10 cellular contexts compared by ENCODE assay signal in the genomic region with DNA sequence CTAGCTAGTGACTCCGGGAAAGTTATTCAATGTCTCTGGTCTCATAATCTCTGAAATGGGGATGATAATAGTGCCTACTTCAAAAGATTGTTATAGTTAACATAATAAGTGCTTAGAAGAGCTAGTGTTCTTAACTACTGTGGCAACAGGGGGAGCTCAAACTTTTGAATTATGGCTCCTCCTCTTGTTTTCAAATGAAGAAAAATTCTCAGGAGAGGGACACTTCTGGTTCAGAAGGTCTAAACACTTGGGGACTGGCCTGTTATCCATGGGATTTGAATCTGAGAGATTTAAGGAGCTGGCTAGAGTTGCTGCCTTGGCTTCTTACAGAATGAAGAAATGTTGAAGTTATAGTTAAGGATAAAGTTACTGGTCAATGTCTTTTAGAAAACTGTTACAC.
DNase-seq lines count a peak whose midpoint lies in the region; ATAC-seq lines count a peak whose summit lies in the region.
"Had no signal": no experiment of that assay in that cellular context is flagged by ENCODE, and none has a peak within 500 bp of the region (broad histone marks: within the 10 kb centered on the region; RNA-seq: fewer than 3 reads in every experiment).

No MANE protein-coding gene starts in this region.

- H3K27me3 Mint-ChIP-seq in stimulated activated naive CD8-positive, alpha-beta T cell treated with anti-CD3 and anti-CD28 coated beads, Interleukin-15, Interleukin-2, amounts not matched to agents 100 ng/mL and 50 ng/mL, for 24 hours: no peaks in the 10 kb centered on the region
- no peaks in the 10 kb centered on the region for H3K27me3 Mint-ChIP-seq in stimulated activated naive CD8-positive, alpha-beta T cell treated with anti-CD3 and anti-CD28 coated beads, Interleukin-15, amount 100 ng/mL, for 72 hours
- H3K27me3 Mint-ChIP-seq in central memory CD8-positive, alpha-beta T cell: no peaks in the 10 kb centered on the region

- peaks cover 50% of the 10 kb centered on the region for H3K4me1 Mint-ChIP-seq in stimulated activated naive CD8-positive, alpha-beta T cell treated with anti-CD3 and anti-CD28 coated beads, Interleukin-15, Interleukin-2, amounts not matched to agents 100 ng/mL and 50 ng/mL, for 24 hours (ENCODE audit: low read depth)
- peaks cover 51% of the 10 kb centered on the region for H3K4me1 Mint-ChIP-seq in stimulated activated naive CD8-positive, alpha-beta T cell treated with anti-CD3 and anti-CD28 coated beads, Interleukin-15, amount 100 ng/mL, for 72 hours
- H3K4me1 Mint-ChIP-seq in central memory CD8-positive, alpha-beta T cell: peaks cover 49% of the 10 kb centered on the region

- H3K27ac Mint-ChIP-seq in stimulated activated naive CD8-positive, alpha-beta T cell treated with anti-CD3 and anti-CD28 coated beads, Interleukin-15, Interleukin-2, amounts not matched to agents 100 ng/mL and 50 ng/mL, for 24 hours: peak overlapping the region; percentile 26
- H3K27ac Mint-ChIP-seq in stimulated activated naive CD8-positive, alpha-beta T cell treated with anti-CD3 and anti-CD28 coated beads, Interleukin-15, amount 100 ng/mL, for 72 hours: peak overlapping the region in 1 of 2 donors; percentile 17
- peak overlapping the region; percentile 77 for H3K27ac Mint-ChIP-seq in central memory CD8-positive, alpha-beta T cell (ENCODE audit: low read depth)

- H3K4me3 Mint-ChIP-seq in stimulated activated naive CD8-positive, alpha-beta T cell treated with anti-CD3 and anti-CD28 coated beads, Interleukin-15, Interleukin-2, amounts not matched to agents 100 ng/mL and 50 ng/mL, for 24 hours: no peak overlapping the region
- no peak overlapping the region for H3K4me3 Mint-ChIP-seq in stimulated activated naive CD8-positive, alpha-beta T cell treated with anti-CD3 and anti-CD28 coated beads, Interleukin-15, amount 100 ng/mL, for 72 hours
- H3K4me3 Mint-ChIP-seq in central memory CD8-positive, alpha-beta T cell: no peak overlapping the region

- no peak for ATAC-seq in stimulated activated naive CD8-positive, alpha-beta T cell treated with anti-CD3 and anti-CD28 coated beads, Interleukin-15, amount 100 ng/mL, for 72 hours
- no peak for ATAC-seq in central memory CD8-positive, alpha-beta T cell (replicated peaks; ENCODE audit: extremely low read depth, poor library complexity, severe bottlenecking)

- peaks cover 62% of the 10 kb centered on the region for H3K36me3 Mint-ChIP-seq in stimulated activated naive CD8-positive, alpha-beta T cell treated with anti-CD3 and anti-CD28 coated beads, Interleukin-15, Interleukin-2, amounts not matched to agents 100 ng/mL and 50 ng/mL, for 24 hours (ENCODE audit: low read depth)
- peaks cover 33% of the 10 kb centered on the region for H3K36me3 Mint-ChIP-seq in central memory CD8-positive, alpha-beta T cell (ENCODE audit: insufficient read depth)

- no peaks in the 10 kb centered on the region for H3K9me3 Mint-ChIP-seq in stimulated activated naive CD8-positive, alpha-beta T cell treated with anti-CD3 and anti-CD28 coated beads, Interleukin-15, Interleukin-2, amounts not matched to agents 100 ng/mL and 50 ng/mL, for 24 hours
- peaks cover 0 to 2% of the 10 kb centered on the region in 2 donors for H3K9me3 Mint-ChIP-seq in stimulated activated naive CD8-positive, alpha-beta T cell treated with anti-CD3 and anti-CD28 coated beads, Interleukin-15, amount 100 ng/mL, for 72 hours
- no peaks in the 10 kb centered on the region for H3K9me3 Mint-ChIP-seq in central memory CD8-positive, alpha-beta T cell

- DNase-seq in stimulated activated naive CD8-positive, alpha-beta T cell treated with anti-CD3 and anti-CD28 coated beads, Interleukin-15, amount 100 ng/mL, for 72 hours: no peak
- DNase-seq in central memory CD8-positive, alpha-beta T cell (ENCODE audit: low spot score in 2 of 2): no peak
- DNase-seq in lung microvascular endothelial cell (ENCODE audit: low read depth in 2 of 2) (peak; percentile 24 to 36), middle frontal gyrus (ENCODE audit: extremely low spot score, low spot score) (no peak), T1000 (lab: John Stamatoyannopoulos, UW) (no peak)
- DNase-seq in NK-92 treated with Interleukin-12 subunit alpha and Interleukin-12 subunit beta, amount 100 ng/mL, for 24 hours (lab: John Stamatoyannopoulos, UW): no peak
- DNase-seq in activated CD4-positive, alpha-beta T cell treated with anti-CD3 and anti-CD28 coated beads, Interleukin-2, amount 50 U/mL, for 4 hours: no peak
- DNase-seq: activated CD4-positive, alpha-beta T cell treated with anti-CD3 and anti-CD28 coated beads, Interleukin-2, amount 50 U/mL, for 1 hour; NCI-H446 had no signal

Comparison
In these comparisons a context has a peak if more than half of its experiments do, and no peak if none do; other contexts are left out.
1. DNase-seq: peak in lung microvascular endothelial cell (2 of 2); none in stimulated activated naive CD8-positive, alpha-beta T cell treated with anti-CD3 and anti-CD28 coated beads, Interleukin-15, amount 100 ng/mL, for 72 hours (0 of 2), central memory CD8-positive, alpha-beta T cell (0 of 2), middle frontal gyrus (single experiment), T1000 (single experiment), NK-92 treated with Interleukin-12 subunit alpha and Interleukin-12 subunit beta, amount 100 ng/mL, for 24 hours (single experiment) and activated CD4-positive, alpha-beta T cell treated with anti-CD3 and anti-CD28 coated beads, Interleukin-2, amount 50 U/mL, for 4 hours (0 of 2).